ENCODE assay signal across 1 cellular context in genomic region chr7:92836489-92837213, GRCh38.
TF ChIP-seq lines count a peak whose summit lies in the region.

TSS of gene CDK6 (minus strand) at chr7:92836573. CDS start at chr7:92833323, 3,250 bp downstream.

TF ChIP-seq in K562, 482 proteins besides CTCF, POLR2A, EP300 and RAD21 (continued from another document and continues in another):
- TF ChIP-seq RFX1 (IDR thresholded peaks at IDR 0.05): no peak
- no peak for TF ChIP-seq ZBTB49 (CRISPR knock-in tag; IDR thresholded peaks at IDR 0.05; ENCODE audit: borderline replicate concordance)
- no peak for TF ChIP-seq TCF7 (IDR thresholded peaks at IDR 0.05; ENCODE audit: borderline replicate concordance)
- TF ChIP-seq ZNF324 (CRISPR knock-in tag; IDR thresholded peaks at IDR 0.05): no peak
- no peak for TF ChIP-seq ELK1 (CRISPR knock-in tag; IDR thresholded peaks at IDR 0.05)
- TF ChIP-seq PREB (CRISPR knock-in tag; IDR thresholded peaks at IDR 0.05): no peak
- TF ChIP-seq PPARD (CRISPR knock-in tag; IDR thresholded peaks at IDR 0.05): no peak
- peak; percentile 79 to 91 for TF ChIP-seq E2F6 (IDR thresholded peaks at IDR 0.05; ENCODE audit: borderline replicate concordance in 1 of 2, extremely low read depth in 1 of 2, insufficient read depth in 1 of 2, insufficient read length in 1 of 2, low read depth in 1 of 2, low read length in 1 of 2, poor library complexity in 1 of 2, severe bottlenecking in 1 of 2)
- no peak for TF ChIP-seq ZFP1 (CRISPR knock-in tag; IDR thresholded peaks at IDR 0.05)
- TF ChIP-seq MBD1 (CRISPR knock-in tag; IDR thresholded peaks at IDR 0.05): no peak
- TF ChIP-seq CBX1 (IDR thresholded peaks at IDR 0.05; ENCODE audit: low read depth): 0 out of 2 replicates have a peak, but pooled peaks have one; percentile 40
- no peak for TF ChIP-seq SMC3 (conservative IDR thresholded peaks at IDR 0.05; ENCODE audit: insufficient read depth, low read depth, low read length)
- TF ChIP-seq IFI16 (CRISPR knock-in tag; IDR thresholded peaks at IDR 0.05): no peak
- no peak for TF ChIP-seq ZNF282 (CRISPR knock-in tag; IDR thresholded peaks at IDR 0.05)
- no peak; the same call in 1 of the 2 replicates for TF ChIP-seq L3MBTL2 (IDR thresholded peaks at IDR 0.05)
- no peak for TF ChIP-seq ZNF311 (CRISPR knock-in tag; IDR thresholded peaks at IDR 0.05)
- no peak for TF ChIP-seq POU5F1 (IDR thresholded peaks at IDR 0.05; ENCODE audit: borderline replicate concordance, low read depth, low read length, partially characterized antibody)
- TF ChIP-seq TGIF2 (CRISPR knock-in tag; IDR thresholded peaks at IDR 0.05): no peak
- TF ChIP-seq ZNF12 (CRISPR knock-in tag; IDR thresholded peaks at IDR 0.05): no peak
- TF ChIP-seq GATAD2A (IDR thresholded peaks at IDR 0.05): no peak
- TF ChIP-seq ZC3H4 (CRISPR knock-in tag; IDR thresholded peaks at IDR 0.05; ENCODE audit: borderline replicate concordance): no peak
- no peak for TF ChIP-seq ATF4 (CRISPR knock-in tag; IDR thresholded peaks at IDR 0.05)
- no peak for TF ChIP-seq ATF2 (CRISPR knock-in tag; IDR thresholded peaks at IDR 0.05)
- TF ChIP-seq FOXJ3 (CRISPR knock-in tag; IDR thresholded peaks at IDR 0.05): no peak
- TF ChIP-seq PBX2 (CRISPR knock-in tag; IDR thresholded peaks at IDR 0.05; ENCODE audit: low read depth): no peak
- no peak for TF ChIP-seq PBX2 (tag; conservative IDR thresholded peaks at IDR 0.05; ENCODE audit: low read depth)
- no peak for TF ChIP-seq MTA2 (IDR thresholded peaks at IDR 0.05; ENCODE audit: low read depth)
- TF ChIP-seq CBX8 (IDR thresholded peaks at IDR 0.05; ENCODE audit: borderline replicate concordance, extremely low read depth, low read depth, low read length, poor library complexity, severe bottlenecking): no peak
- TF ChIP-seq ZNF778 (CRISPR knock-in tag; IDR thresholded peaks at IDR 0.05): no peak
- peak; percentile 62; the same call in 1 of the 2 replicates for TF ChIP-seq GTF2E2 (tag; IDR thresholded peaks at IDR 0.05)
- peak; percentile 26; the same call in 1 of the 2 replicates for TF ChIP-seq MBD2 (IDR thresholded peaks at IDR 0.05; ENCODE audit: borderline replicate concordance, low read depth)
- no peak for TF ChIP-seq ZNF717 (CRISPR knock-in tag; IDR thresholded peaks at IDR 0.05)
- TF ChIP-seq UBTF (IDR thresholded peaks at IDR 0.05; ENCODE audit: borderline replicate concordance in 1 of 2, low read depth in 2 of 2, low read length in 2 of 2): peak; percentile 83 to 97; a peak in 3 of 4 replicates
- TF ChIP-seq CHCHD3 (CRISPR knock-in tag; IDR thresholded peaks at IDR 0.05): no peak
- TF ChIP-seq ZBTB11 (CRISPR knock-in tag; IDR thresholded peaks at IDR 0.05): peak in 2 of 3 experiments; percentile 40 to 96; a peak in 3 of 6 replicates
- peak; percentile 43; the same call in 1 of the 2 replicates for TF ChIP-seq GMEB1 (CRISPR knock-in tag; IDR thresholded peaks at IDR 0.05)
- TF ChIP-seq CAMTA2 (CRISPR knock-in tag; conservative IDR thresholded peaks at IDR 0.05): no peak
